ENCODE assay signal across 23 cellular contexts in the genomic region with DNA sequence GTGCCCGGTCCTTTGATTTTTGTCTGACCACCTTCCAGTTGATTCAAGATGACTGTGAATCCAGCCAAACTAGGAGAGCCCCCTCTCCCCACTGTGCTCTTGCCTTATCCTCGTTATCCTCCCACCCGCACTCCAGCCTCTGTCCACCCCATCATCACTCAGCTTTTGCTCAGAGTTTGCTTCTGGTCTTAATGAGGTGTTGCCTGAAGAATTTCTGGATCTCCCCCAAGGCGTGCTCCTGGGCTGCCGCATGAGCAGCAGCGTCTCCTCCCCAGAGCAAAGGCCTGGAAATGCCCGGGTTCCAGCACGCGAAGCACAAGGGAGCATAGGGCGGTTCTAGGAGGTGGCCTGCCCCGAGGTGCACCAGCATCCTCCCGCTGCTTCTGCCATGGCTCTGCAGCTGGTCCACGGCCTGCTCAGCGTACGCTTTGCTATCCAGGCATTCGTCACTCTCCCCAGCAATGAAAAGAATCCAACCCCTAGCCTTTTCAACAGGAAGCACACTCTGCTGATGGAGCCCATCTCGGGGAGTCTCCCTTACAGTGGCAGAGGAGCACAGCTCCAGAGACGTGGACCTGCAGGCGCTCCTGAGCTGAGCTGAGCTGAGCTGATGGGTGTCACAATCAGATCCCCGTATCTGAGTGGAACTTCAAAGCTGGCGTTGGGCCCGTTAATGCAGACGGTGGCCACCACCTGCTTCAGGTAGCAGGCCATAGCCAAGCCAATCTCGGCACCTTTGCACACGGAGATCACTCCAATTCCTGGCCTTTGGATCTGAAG. TPM values are rescaled to one million over a fixed set of nuclear protein-coding genes. Genes with fewer than 3 reads are reported as not detected.
"Had no signal": no experiment of that assay in that cellular context is flagged by ENCODE, and none has a peak within 500 bp of the region (broad histone marks: within the 10 kb centered on the region; RNA-seq: fewer than 3 reads in every experiment).

No MANE protein-coding gene starts in this region.

- DNase-seq: activated CD4-positive, alpha-beta T cell treated with anti-CD3 and anti-CD28 coated beads for 4 hours; activated CD4-positive, alpha-beta T cell treated with anti-CD3 and anti-CD28 coated beads, Interleukin-2, amount 50 U/mL, for 4 hours; activated CD8-positive, alpha-beta memory T cell treated with anti-CD3 and anti-CD28 coated beads, Interleukin-2, amount 50 U/mL, for 48 hours; activated CD8-positive, alpha-beta T cell treated with anti-CD3 and anti-CD28 coated beads, Interleukin-2, amount 10 ng/mL, durations not matched to agents 7 days and 5 days; activated naive CD4-positive, alpha-beta T cell treated with anti-CD3 and anti-CD28 coated beads, Interleukin-2, amount 50 U/mL, for 16 hours; activated naive CD8-positive, alpha-beta T cell treated with anti-CD3 and anti-CD28 coated beads, Interleukin-2, amount 10 ng/mL, durations not matched to agents 7 days and 5 days; activated T-cell treated with anti-CD3 and anti-CD28 coated beads, Interleukin-2, amount 50 U/mL, for 1 hour; adrenal gland; Karpas-422; MM.1S; NCI-H1105; NCI-H1436; NCI-H1694 treated with DMSO at 0.1 percent for 48 hours; NCI-H2081 treated with DMSO at 0.1 percent for 48 hours; NCI-H2171; NCI-H345; NCI-H510A; NCI-H526 treated with DMSO at 0.1 percent for 48 hours; NCI-H82; PC-9; SHP77 treated with DMSO at 0.1 percent for 48 hours had no signal

- H3K9me3 ChIP-seq: adrenal gland had no signal

- H3K4me1 ChIP-seq: adrenal gland had no signal

- H3K36me3 ChIP-seq: adrenal gland had no signal

- H3K4me3 ChIP-seq: adrenal gland, PC-9 had no signal

- H3K27me3 ChIP-seq: adrenal gland had no signal

- H3K27ac ChIP-seq: adrenal gland, PC-9 had no signal

- ATAC-seq: activated CD4-positive, CD25-positive, alpha-beta regulatory T cell treated with anti-CD3 and anti-CD28 coated beads, Interleukin-2, amount 50 U/mL, for 24 hours; activated CD8-positive, alpha-beta T cell treated with anti-CD3 and anti-CD28 coated beads, Interleukin-2, amount 10 ng/mL, durations not matched to agents 7 days and 5 days had no signal

- H3K27ac Mint-ChIP-seq: activated CD8-positive, alpha-beta T cell treated with anti-CD3 and anti-CD28 coated beads, Interleukin-2, amount 10 ng/mL, durations not matched to agents 7 days and 5 days; activated naive CD8-positive, alpha-beta T cell treated with anti-CD3 and anti-CD28 coated beads, Interleukin-2, amount 10 ng/mL, durations not matched to agents 7 days and 5 days; T-helper 1 cell treated with Interleukin-12 subunit alpha and Interleukin-12 subunit beta and Interleukin-4 antibody, amounts not matched to agents 30 μg/mL and 1 μg/mL, for 36 hours had no signal

- H2AFZ ChIP-seq: PC-9 had no signal

- H3K4me1 Mint-ChIP-seq: activated naive CD8-positive, alpha-beta T cell treated with anti-CD3 and anti-CD28 coated beads, Interleukin-2, amount 10 ng/mL, durations not matched to agents 7 days and 5 days had no signal

- H3K4me2 ChIP-seq: PC-9 had no signal

- H3K4me3 Mint-ChIP-seq: activated CD8-positive, alpha-beta T cell treated with anti-CD3 and anti-CD28 coated beads, Interleukin-2, amount 10 ng/mL, durations not matched to agents 7 days and 5 days; activated naive CD8-positive, alpha-beta T cell treated with anti-CD3 and anti-CD28 coated beads, Interleukin-2, amount 10 ng/mL, durations not matched to agents 7 days and 5 days; T-helper 1 cell treated with Interleukin-12 subunit alpha and Interleukin-12 subunit beta and Interleukin-4 antibody, amounts not matched to agents 30 μg/mL and 1 μg/mL, for 36 hours had no signal

- H3K36me3 Mint-ChIP-seq: activated naive CD8-positive, alpha-beta T cell treated with anti-CD3 and anti-CD28 coated beads, Interleukin-2, amount 10 ng/mL, durations not matched to agents 7 days and 5 days had no signal

- H3K9me3 Mint-ChIP-seq: activated naive CD8-positive, alpha-beta T cell treated with anti-CD3 and anti-CD28 coated beads, Interleukin-2, amount 10 ng/mL, durations not matched to agents 7 days and 5 days; T-helper 1 cell treated with Interleukin-12 subunit alpha and Interleukin-12 subunit beta and Interleukin-4 antibody, amounts not matched to agents 30 μg/mL and 1 μg/mL, for 36 hours had no signal

RNA-seq across cellular contexts. Expression of a gene that starts 50.7 kb away (rescaled TPM):
- total RNA-seq: activated CD8-positive, alpha-beta T cell treated with anti-CD3 and anti-CD28 coated beads, Interleukin-2, amount 10 ng/mL, durations not matched to agents 7 days and 5 days; activated naive CD8-positive, alpha-beta T cell treated with anti-CD3 and anti-CD28 coated beads, Interleukin-2, amount 10 ng/mL, durations not matched to agents 7 days and 5 days; PC-9 had no signal
